In the genomic region with DNA sequence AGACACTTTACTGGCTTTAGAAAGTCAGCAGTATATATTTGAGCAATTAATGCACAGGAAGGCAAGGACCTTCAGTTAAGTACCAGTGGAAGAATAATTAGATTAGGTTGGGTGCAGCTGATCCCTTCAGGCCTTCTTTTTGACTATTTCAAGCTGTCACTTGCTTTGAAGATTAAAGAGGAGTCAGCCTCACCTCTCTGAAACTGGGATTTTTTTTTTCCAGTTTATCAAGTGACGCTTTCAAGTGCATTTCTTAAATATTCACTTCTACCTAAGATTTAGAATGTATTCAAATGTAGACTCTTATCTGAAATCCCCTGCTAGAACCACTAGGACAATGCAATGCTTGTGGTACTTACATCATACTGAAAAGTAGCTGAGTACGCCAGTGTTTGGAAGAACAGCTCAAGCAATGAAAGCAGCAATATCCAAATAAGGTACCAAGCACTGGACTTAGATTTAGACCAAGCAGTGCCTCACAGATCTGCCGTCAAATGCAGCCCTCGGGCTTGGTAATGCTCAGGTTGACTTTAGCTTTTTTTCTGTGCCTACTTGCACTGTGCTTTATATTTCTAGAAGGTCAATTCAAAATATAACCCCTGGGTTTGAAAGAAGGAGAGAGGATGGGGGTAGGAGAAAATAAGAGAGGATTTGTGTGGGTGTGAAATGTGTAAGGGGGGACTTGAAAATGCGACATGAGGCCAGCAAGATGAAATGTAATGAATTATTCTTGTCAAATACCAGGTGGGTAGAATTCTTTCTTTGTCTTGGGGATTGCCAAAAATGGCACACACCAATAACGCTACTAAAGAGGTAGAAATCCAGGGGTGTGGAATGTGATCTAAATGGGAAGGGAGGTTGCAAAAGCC, we compare ENCODE assay signal across 1 cellular context.
TF ChIP-seq lines count a peak whose summit lies in the region.

No MANE protein-coding gene starts in this region.

TF ChIP-seq in K562, 482 proteins besides CTCF, POLR2A, EP300 and RAD21:
- TF ChIP-seq CEBPG (CRISPR knock-in tag; IDR thresholded peaks at IDR 0.05) (no peak), CEBPG (tag; conservative IDR thresholded peaks at IDR 0.05 in 1 of 2, IDR thresholded peaks at IDR 0.05 in 1 of 2) (peak; percentile 69 to 73), SRF (CRISPR knock-in tag; IDR thresholded peaks at IDR 0.05) (peak in 1 of 2 experiments; percentile 81; a peak in 1 of 4 replicates)
- TF ChIP-seq, protein P1, sequence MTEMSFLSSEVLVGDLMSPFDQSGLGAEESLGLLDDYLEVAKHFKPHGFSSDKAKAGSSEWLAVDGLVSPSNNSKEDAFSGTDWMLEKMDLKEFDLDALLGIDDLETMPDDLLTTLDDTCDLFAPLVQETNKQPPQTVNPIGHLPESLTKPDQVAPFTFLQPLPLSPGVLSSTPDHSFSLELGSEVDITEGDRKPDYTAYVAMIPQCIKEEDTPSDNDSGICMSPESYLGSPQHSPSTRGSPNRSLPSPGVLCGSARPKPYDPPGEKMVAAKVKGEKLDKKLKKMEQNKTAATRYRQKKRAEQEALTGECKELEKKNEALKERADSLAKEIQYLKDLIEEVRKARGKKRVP (CRISPR knock-in tag; IDR thresholded peaks at IDR 0.05), result peak; percentile 53; the same call in 1 of the 2 replicates
- TF ChIP-seq, protein P2, sequence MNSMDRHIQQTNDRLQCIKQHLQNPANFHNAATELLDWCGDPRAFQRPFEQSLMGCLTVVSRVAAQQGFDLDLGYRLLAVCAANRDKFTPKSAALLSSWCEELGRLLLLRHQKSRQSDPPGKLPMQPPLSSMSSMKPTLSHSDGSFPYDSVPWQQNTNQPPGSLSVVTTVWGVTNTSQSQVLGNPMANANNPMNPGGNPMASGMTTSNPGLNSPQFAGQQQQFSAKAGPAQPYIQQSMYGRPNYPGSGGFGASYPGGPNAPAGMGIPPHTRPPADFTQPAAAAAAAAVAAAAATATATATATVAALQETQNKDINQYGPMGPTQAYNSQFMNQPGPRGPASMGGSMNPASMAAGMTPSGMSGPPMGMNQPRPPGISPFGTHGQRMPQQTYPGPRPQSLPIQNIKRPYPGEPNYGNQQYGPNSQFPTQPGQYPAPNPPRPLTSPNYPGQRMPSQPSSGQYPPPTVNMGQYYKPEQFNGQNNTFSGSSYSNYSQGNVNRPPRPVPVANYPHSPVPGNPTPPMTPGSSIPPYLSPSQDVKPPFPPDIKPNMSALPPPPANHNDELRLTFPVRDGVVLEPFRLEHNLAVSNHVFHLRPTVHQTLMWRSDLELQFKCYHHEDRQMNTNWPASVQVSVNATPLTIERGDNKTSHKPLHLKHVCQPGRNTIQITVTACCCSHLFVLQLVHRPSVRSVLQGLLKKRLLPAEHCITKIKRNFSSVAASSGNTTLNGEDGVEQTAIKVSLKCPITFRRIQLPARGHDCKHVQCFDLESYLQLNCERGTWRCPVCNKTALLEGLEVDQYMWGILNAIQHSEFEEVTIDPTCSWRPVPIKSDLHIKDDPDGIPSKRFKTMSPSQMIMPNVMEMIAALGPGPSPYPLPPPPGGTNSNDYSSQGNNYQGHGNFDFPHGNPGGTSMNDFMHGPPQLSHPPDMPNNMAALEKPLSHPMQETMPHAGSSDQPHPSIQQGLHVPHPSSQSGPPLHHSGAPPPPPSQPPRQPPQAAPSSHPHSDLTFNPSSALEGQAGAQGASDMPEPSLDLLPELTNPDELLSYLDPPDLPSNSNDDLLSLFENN (IDR thresholded peaks at IDR 0.05; ENCODE audit: low read depth in 2 of 2, low read length in 2 of 2), result no peak
- TF ChIP-seq, protein P3, sequence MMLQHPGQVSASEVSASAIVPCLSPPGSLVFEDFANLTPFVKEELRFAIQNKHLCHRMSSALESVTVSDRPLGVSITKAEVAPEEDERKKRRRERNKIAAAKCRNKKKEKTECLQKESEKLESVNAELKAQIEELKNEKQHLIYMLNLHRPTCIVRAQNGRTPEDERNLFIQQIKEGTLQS (IDR thresholded peaks at IDR 0.05), result peak; percentile 38; the same call in 1 of the 2 replicates
- TF ChIP-seq, protein P3 (CRISPR knock-in tag; conservative IDR thresholded peaks at IDR 0.05), result no peak
